Comparison of ENCODE assay signal across 9 cellular contexts in the genomic region with DNA sequence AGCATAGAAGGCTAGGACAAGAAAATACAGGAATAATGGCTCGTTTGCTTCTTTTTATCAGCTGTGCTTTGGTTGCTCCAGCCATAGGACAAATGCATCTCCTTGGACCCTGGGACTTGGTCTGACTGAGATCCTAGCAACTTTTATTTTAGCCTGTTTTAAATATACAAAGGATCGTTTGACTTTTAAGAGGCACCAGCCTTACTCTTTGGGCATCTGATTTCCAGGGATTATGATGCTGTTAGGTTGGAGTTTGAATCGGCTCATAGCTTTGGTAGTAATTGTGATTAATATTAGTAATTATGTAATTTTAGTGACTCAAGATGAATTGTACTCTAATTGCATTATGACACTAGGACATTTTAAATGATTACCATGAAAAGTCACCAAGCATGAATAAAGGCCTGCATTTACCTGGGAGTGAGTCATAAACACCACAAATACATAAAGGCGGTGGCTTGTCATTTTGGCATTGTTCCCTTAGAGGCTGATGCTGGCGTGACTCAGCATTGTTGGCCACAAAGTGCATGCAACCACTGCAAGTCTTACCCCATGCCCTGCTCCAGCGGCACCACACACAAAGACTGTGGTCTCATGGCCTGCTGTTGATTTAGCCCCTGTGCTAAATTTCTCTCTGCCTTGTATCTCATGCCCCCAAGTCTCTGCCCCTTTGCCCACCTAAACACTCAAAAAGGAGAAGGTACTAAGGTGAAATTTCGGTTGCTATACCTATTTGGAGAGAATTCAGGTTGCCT. TPM values are rescaled to one million over a fixed set of nuclear protein-coding genes. Genes with fewer than 3 reads are reported as not detected.
A peak's percentile ranks its signal among the peaks of the same experiment; 100 is the strongest.
DNase-seq lines count a peak whose midpoint lies in the region; ATAC-seq, FAIRE-seq and TF ChIP-seq lines count a peak whose summit lies in the region.
"Had no signal": no experiment of that assay in that cellular context is flagged by ENCODE, and none has a peak within 500 bp of the region (broad histone marks: within the 10 kb centered on the region; RNA-seq: fewer than 3 reads in every experiment).

No MANE protein-coding gene starts in this region.

- H3K4me3 Mint-ChIP-seq in H9 = no peak overlapping the region

- no peaks in the 10 kb centered on the region for H3K23me2 ChIP-seq in H9 (ENCODE audit: insufficient read length, low read depth, low read length, poor library complexity, severe bottlenecking)

- H3K9me3 ChIP-seq in H9 (ENCODE audit: control insufficient read depth, low read depth, low read length) = no peaks in the 10 kb centered on the region
- no peaks in the 10 kb centered on the region for H3K9me3 ChIP-seq in GM12878 (replicated peaks; ENCODE audit: control insufficient read depth, insufficient read depth, low read length)
- no peaks in the 10 kb centered on the region for H3K9me3 ChIP-seq in right lobe of liver

- peak; percentile 92 for ATAC-seq in GM12878
- peak; percentile 70 to 90 (median 81) for ATAC-seq in right lobe of liver

- no peak overlapping the region for H2BK15ac ChIP-seq in H9 (ENCODE audit: low read depth, low read length)

- H3K27ac ChIP-seq in H9 (ENCODE audit: insufficient read length, low read depth, low read length) (no peak overlapping the region), GM12878 (ENCODE audit: control insufficient read depth, insufficient read depth) (peak overlapping the region; percentile 39; the same call in 1 of the 2 replicates), right lobe of liver (peak overlapping the region in 1 of 3 donors; percentile 35)

- RAD21 ChIA-PET in GM12878 (lab: Charles Lee; ENCODE audit: unreplicated experiment) = interaction anchor here (1.1 to 1.2 kb wide), 2 partner anchors 33 to 35 kb away, joined by 3 to 5 read pairs; no protein-coding TSS in a partner anchor

- H3K4me3 ChIP-seq in GM12878 = no peak overlapping the region
- H3K4me3 ChIP-seq in right lobe of liver = no peak overlapping the region

- H3K79me1 ChIP-seq in H9 (ENCODE audit: insufficient read depth, low read depth, low read length, poor library complexity, severe bottlenecking) = no peaks in the 10 kb centered on the region

- H4K20me1 ChIP-seq in H9 (ENCODE audit: control insufficient read depth, insufficient read depth, insufficient read length) (no peaks in the 10 kb centered on the region), GM12878 (ENCODE audit: control insufficient read depth, insufficient read depth) (no peaks in the 10 kb centered on the region)

- TF ChIP-seq CTCF in H9 (conservative IDR thresholded peaks at IDR 0.05) (no peak), GM12878 (IDR thresholded peaks at IDR 0.05 in 2 of 3, conservative IDR thresholded peaks at IDR 0.05 in 1 of 3; ENCODE audit: control insufficient read depth in 2 of 3, extremely low read depth in 1 of 3, insufficient read depth in 1 of 3, low read depth in 3 of 3, low read length in 3 of 3) (no peak), right lobe of liver (IDR thresholded peaks at IDR 0.05) (no peak)

- TF ChIP-seq RAD21 in GM12878 (IDR thresholded peaks at IDR 0.05; ENCODE audit: insufficient read depth, low read depth, low read length) = no peak

- H3K4me1 ChIP-seq in H9 (ENCODE audit: insufficient read depth, low read length) (no peaks in the 10 kb centered on the region), GM12878 (ENCODE audit: control insufficient read depth, insufficient read depth, low read length) (peaks cover 15% of the 10 kb centered on the region), right lobe of liver (peaks cover 0 to 36% (median 3%) of the 10 kb centered on the region in 4 donors)

- no peak overlapping the region for H2BK120ac ChIP-seq in H9 (ENCODE audit: low read depth, low read length, poor library complexity, severe bottlenecking)

- TF ChIP-seq POLR2A in GM12878 (IDR thresholded peaks at IDR 0.05; ENCODE audit: low read depth, low read length) (no peak), right lobe of liver (IDR thresholded peaks at IDR 0.05) (no peak)

- H3K27me3 Mint-ChIP-seq in H9 (ENCODE audit: low read depth) = no peaks in the 10 kb centered on the region

- FAIRE-seq in GM12878 (lab: Jason Lieb, UNC) = peak; percentile 85
- FAIRE-seq: colon had no signal

- H3K18ac ChIP-seq in H9 (ENCODE audit: insufficient read length, low read depth, low read length) = no peak overlapping the region

- no TSS peak for BruUV-seq in GM12878 (replicated peaks; lab: Mats Ljungman, UMichigan)

- no peaks in the 10 kb centered on the region; a peak in 1 of 5 replicates for H3K9me3 Mint-ChIP-seq in H9

- H4K5ac ChIP-seq in H9 (ENCODE audit: insufficient read length, low read depth, low read length) = no peak overlapping the region

- SMC1A ChIA-PET in GM12878 (lab: Charles Lee; ENCODE audit: uncharacterized antibody, unreplicated experiment) = interaction anchor here (1.1 to 1.9 kb wide), 4 partner anchors 10 to 33 kb away, joined by 3 to 5 read pairs (median 4); no protein-coding TSS in a partner anchor

- H4K91ac ChIP-seq in H9 (ENCODE audit: insufficient read length, low read depth, low read length) = no peak overlapping the region

- no peak overlapping the region for H2BK5ac ChIP-seq in H9 (ENCODE audit: insufficient read length, low read length)

- H3K4me2 ChIP-seq in H9 (ENCODE audit: insufficient read depth, insufficient read length, low read length) (no peak overlapping the region), GM12878 (ENCODE audit: control insufficient read depth, insufficient read depth) (peak overlapping the region; percentile 35; the same call in 1 of the 2 replicates)

- H3K14ac ChIP-seq in H9 (ENCODE audit: insufficient read depth, low read length) = no peak overlapping the region

- no peaks in the 10 kb centered on the region for H3K27me3 ChIP-seq in H9 (ENCODE audit: insufficient read depth, low read length)
- H3K27me3 ChIP-seq in GM12878 (replicated peaks in 1 of 2; ENCODE audit: control insufficient read depth in 2 of 2, insufficient read depth in 2 of 2, low read length in 1 of 2) = no peaks in the 10 kb centered on the region
- H3K27me3 ChIP-seq in right lobe of liver = no peaks in the 10 kb centered on the region

- CTCF ChIA-PET in GM12878 (lab: Yijun Ruan, JAX) = interaction anchor here (0.8 to 1.6 kb wide), 6 partner anchors 10 to 91 kb away, joined by 3 to 8 read pairs (median 4); no protein-coding TSS in a partner anchor

- DNase-seq in GM04503 (ENCODE audit: low read depth) (peak; percentile 85), H9 (peak; percentile 53), LoVo (ENCODE audit: low spot score) (peak; percentile 97), T-helper 22 cell (ENCODE audit: low read depth) (peak; percentile 32), GM12878 (ENCODE audit: low read depth, low spot score) (peak; percentile 83), right lobe of liver (peak; percentile 68 to 78 (median 72)), NCI-H128 (lab: John Stamatoyannopoulos, UW; ENCODE audit: unreplicated experiment) (no peak)
- DNase-seq in stimulated activated CD8-positive, alpha-beta memory T cell treated with anti-CD3 and anti-CD28 coated beads, Interleukin-7, amount 100 ng/mL, for 1 hour (ENCODE audit: low read depth in 2 of 2) = peak; percentile 18 to 23

- no peak overlapping the region for H2BK20ac ChIP-seq in H9 (ENCODE audit: low read depth, low read length, poor library complexity, severe bottlenecking)

- peak overlapping the region in 1 of 3 experiments; percentile 93; a peak in 2 of 7 replicates for H3K27ac Mint-ChIP-seq in H9

- no peaks in the 10 kb centered on the region; a peak in 1 of 7 replicates for H3K36me3 Mint-ChIP-seq in H9 (ENCODE audit: insufficient read depth in 1 of 3, low read depth in 3 of 3)

- intact Hi-C loops in GM12878 (cut with micrococcal nuclease; ENCODE audit: unreplicated experiment) = loop anchor here (2.0 kb wide), 1 partner anchor 32 kb away; no protein-coding TSS in a partner anchor
- intact Hi-C loops in right lobe of liver (cut with DNase I) = no loop called here

- no CpG with 5 or more reads among the region's 7 CpGs for WGBS in H9 (ENCODE audit: extremely low coverage, insufficient read length, low lambda C conversion rate)
- 13% methylated on average over 7 of the region's 7 CpGs for WGBS in GM12878 (ENCODE audit: insufficient coverage, insufficient replicate concordance, low lambda C conversion rate, missing lambda C conversion rate)
- 33% methylated on average over 7 of the region's 7 CpGs for WGBS in right lobe of liver (ENCODE audit: insufficient coverage, low coverage, low lambda C conversion rate, missing lambda C conversion rate)

- H4K8ac ChIP-seq in H9 (replicated peaks; ENCODE audit: insufficient read length, low read depth, low read length) = no peak overlapping the region

- H3K36me3 ChIP-seq in GM12878 (ENCODE audit: control insufficient read depth in 2 of 2, insufficient read depth in 2 of 2, low read length in 1 of 2) (no peaks in the 10 kb centered on the region), right lobe of liver (no peaks in the 10 kb centered on the region)

- H3K56ac ChIP-seq in H9 (ENCODE audit: insufficient read length, low read depth, low read length) = no peak overlapping the region

- no peak overlapping the region for H2BK12ac ChIP-seq in H9 (ENCODE audit: insufficient read length, low read depth, low read length)

- POLR2A ChIA-PET in GM12878 (lab: Charles Lee) = interaction anchor here (0.8 kb wide), 1 partner anchor 22 kb away, joined by 3 read pairs; no protein-coding TSS in a partner anchor

- H3K4ac ChIP-seq in H9 (ENCODE audit: low read depth, low read length) = no peak overlapping the region

- no peak overlapping the region for H2AK5ac ChIP-seq in H9 (ENCODE audit: insufficient read length, low read length)

- no peak overlapping the region for H3T11ph ChIP-seq in H9 (ENCODE audit: low read length)

- H3K79me2 ChIP-seq in H9 (ENCODE audit: insufficient read depth, low read length) (no peaks in the 10 kb centered on the region), GM12878 (ENCODE audit: control insufficient read depth, insufficient read depth, low read length) (no peaks in the 10 kb centered on the region)

- H2AFZ ChIP-seq in H9 (ENCODE audit: low read length) = no peak overlapping the region
- H2AFZ ChIP-seq in GM12878 (ENCODE audit: control insufficient read depth, low read depth, low read length) = peak overlapping the region; percentile 34; the same call in 1 of the 2 replicates

- no peak overlapping the region for H3K23ac ChIP-seq in H9 (ENCODE audit: insufficient read length, low read depth, low read length)

- in situ Hi-C loops in GM12878 (cut with MboI) = no loop called here

- peaks cover 6 to 8% of the 10 kb centered on the region in 2 experiments for H3K4me1 Mint-ChIP-seq in H9

- TF ChIP-seq EP300 in GM12878 (IDR thresholded peaks at IDR 0.05; ENCODE audit: borderline replicate concordance in 1 of 2, control insufficient read depth in 1 of 2, low read depth in 2 of 2, low read length in 2 of 2) = peak; percentile 55 to 84; a peak in 3 of 4 replicates

- no peak overlapping the region for H3K9ac ChIP-seq in H9 (ENCODE audit: extremely low read depth, insufficient read length, low read length)
- H3K9ac ChIP-seq in GM12878 (ENCODE audit: control insufficient read depth, insufficient read depth, low read length) = 0 out of 2 replicates have a peak overlapping the region, but pooled peaks have one; percentile 20

RNA-seq across cellular contexts. Expression of a gene that starts 12.4 kb away (rescaled TPM):
- 0.42 and 1.8 TPM in 2 replicates for total RNA-seq in H9 (2021)
- total RNA-seq in GM12878 (2013; cell fraction: nucleolus; rRNA removed) = 1.5 and 2.2 TPM in 2 replicates
- 0.65 and 0.79 TPM in 2 replicates for total RNA-seq in GM12878 (2014; rRNA removed)
- 0.54 and 0.60 TPM in 2 replicates for total RNA-seq in GM12878 (2014; rRNA removed; fragmentation: Illumina TruSeq; extraction: Trizol)
- total RNA-seq in GM12878 (2021) = 0.90 and 1.1 TPM in 2 replicates
- polyA plus RNA-seq in GM12878 (2011; ENCODE audit: low read depth) = not detected
- 0.39 and 0.53 TPM in 2 replicates for polyA plus RNA-seq in GM12878 (2011; rRNA removed)
- 0.17 and 0.34 TPM in 2 replicates for polyA plus RNA-seq in GM12878 (2011; cell fraction: cytosol; rRNA removed)
- 0.16 and 0.27 TPM in 2 replicates for polyA plus RNA-seq in GM12878 (2011; cell fraction: nucleus; rRNA removed)
- polyA plus RNA-seq in GM12878 (2012) = 0.16 and 0.44 TPM in 2 replicates
- polyA plus RNA-seq in GM12878 (2014; fragmentation: Illumina TruSeq; extraction: Trizol) = 0.51 and 0.59 TPM in 2 replicates
- under 1 TPM; 0.26 to 0.47 TPM for polyA plus RNA-seq in GM12878 (2014; fragmentation: Nextera tagmentation; extraction: Ambion mirVana)
- polyA plus RNA-seq in GM12878 (2014; rRNA removed) = 0.51 and 1.4 TPM in 2 replicates
- polyA plus RNA-seq in GM12878 (2016; fragmentation: Nextera tagmentation; extraction: Ambion mirVana) = under 1 TPM; 0.43 to 0.67 TPM
- polyA minus RNA-seq in GM12878 (2011; rRNA and poly(A)+ RNA removed) = 0.07 TPM in 1 of 2 replicates, not detected in the other
- not detected in 2 replicates for polyA minus RNA-seq in GM12878 (2011; cell fraction: cytosol; rRNA and poly(A)+ RNA removed)
- 0.19 and 0.36 TPM in 2 replicates for polyA minus RNA-seq in GM12878 (2011; cell fraction: nucleus; rRNA and poly(A)+ RNA removed)
- total RNA-seq in right lobe of liver = 1 to 10 TPM; 5.1 to 9.0 (median 5.7) TPM
